Comparison of ENCODE assay signal across 14 cellular contexts in the genomic region with DNA sequence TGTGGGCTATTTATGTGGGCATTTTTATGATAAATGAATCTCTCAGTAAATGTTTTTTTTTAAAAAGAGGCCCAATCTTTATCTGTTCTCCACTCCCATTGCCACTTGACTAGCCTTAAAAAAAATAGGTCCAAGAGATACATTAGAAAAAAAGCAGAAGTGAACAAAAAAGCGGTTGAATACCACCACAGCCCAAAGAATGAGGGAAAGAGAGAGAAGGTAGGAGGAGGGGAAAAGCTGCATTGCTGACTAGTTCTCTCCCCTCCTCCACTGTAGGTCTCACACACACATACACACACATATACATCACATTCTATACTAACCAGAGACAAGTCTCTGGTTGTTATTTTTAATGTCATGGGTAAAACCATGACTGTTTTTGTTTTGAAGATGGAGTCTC.
A peak's percentile ranks its signal among the peaks of the same experiment; 100 is the strongest.
DNase-seq lines count a peak whose midpoint lies in the region; ATAC-seq and TF ChIP-seq lines count a peak whose summit lies in the region.
"Had no signal": no experiment of that assay in that cellular context is flagged by ENCODE, and none has a peak within 500 bp of the region (broad histone marks: within the 10 kb centered on the region; RNA-seq: fewer than 3 reads in every experiment).

No MANE protein-coding gene starts in this region.

- peak; percentile 87 for DNase-seq in MV-4-11 (lab: John Stamatoyannopoulos, UW)
- peak; percentile 6 for DNase-seq in germinal center (ENCODE audit: low spot score)
- no peak for DNase-seq in tibial nerve (ENCODE audit: low spot score in 2 of 2)
- DNase-seq in stimulated activated CD4-positive, alpha-beta T cell treated with anti-CD3 and anti-CD28 coated beads, Interleukin-4, amount 100 ng/mL, for 24 hours: no peak
- DNase-seq in pons (ENCODE audit: low spot score): no peak
- no peak for DNase-seq in right atrium auricular region (ENCODE audit: low spot score)
- DNase-seq: activated CD8-positive, alpha-beta memory T cell treated with anti-CD3 and anti-CD28 coated beads, Interleukin-2, amount 10 ng/mL, durations not matched to agents 7 days and 5 days; CD4-positive, alpha-beta T cell; NCI-H1436; NCI-H82; SJCRH30 had no signal

- ATAC-seq in GM18517 (IDR thresholded peaks at IDR 0.05; ENCODE audit: unreplicated experiment) (peak; percentile 62), HG02798 (IDR thresholded peaks at IDR 0.05; ENCODE audit: poor library complexity, unreplicated experiment) (peak; percentile 45)
- ATAC-seq: activated CD8-positive, alpha-beta memory T cell treated with anti-CD3 and anti-CD28 coated beads, Interleukin-2, amount 10 ng/mL, durations not matched to agents 7 days and 5 days; HepG2 had no signal

- TF ChIP-seq POLR2A in tibial nerve (IDR thresholded peaks at IDR 0.05): no peak

- H3K4me3 ChIP-seq in tibial nerve (no peak overlapping the region), right atrium auricular region (no peak overlapping the region)
- H3K4me3 ChIP-seq: SJCRH30 had no signal

- H3K36me3 ChIP-seq in tibial nerve (peaks cover 0 to 20% (median 0%) of the 10 kb centered on the region in 3 donors), right atrium auricular region (no peaks in the 10 kb centered on the region)
- H3K36me3 ChIP-seq: SJCRH30 had no signal

- TF ChIP-seq EP300 in tibial nerve (IDR thresholded peaks at IDR 0.05): no peak

- TF ChIP-seq CTCF in tibial nerve (IDR thresholded peaks at IDR 0.05): no peak
- no peak for TF ChIP-seq CTCF in right atrium auricular region (IDR thresholded peaks at IDR 0.05)

- H3K27me3 ChIP-seq in tibial nerve (peaks cover 0 to 18% of the 10 kb centered on the region in 2 donors), right atrium auricular region (no peaks in the 10 kb centered on the region)
- H3K27me3 ChIP-seq: SJCRH30 had no signal

- H3K9me3 ChIP-seq in tibial nerve: no peaks in the 10 kb centered on the region
- no peaks in the 10 kb centered on the region for H3K9me3 ChIP-seq in right atrium auricular region
- H3K9me3 ChIP-seq: SJCRH30 had no signal

- H3K4me1 ChIP-seq in tibial nerve (no peaks in the 10 kb centered on the region), right atrium auricular region (no peaks in the 10 kb centered on the region)

- WGBS in tibial nerve, 2 donors: 82 to 94% methylated on average over 1 of the region's 1 CpG

- H3K27ac ChIP-seq in tibial nerve (no peak overlapping the region), right atrium auricular region (no peak overlapping the region)
- H3K27ac ChIP-seq: SJCRH30 had no signal

Comparison
In these comparisons a context has a peak if more than half of its experiments do, and no peak if none do; other contexts are left out.
1. DNase-seq: peak in MV-4-11 (single experiment) and germinal center (single experiment); none in tibial nerve (0 of 2), stimulated activated CD4-positive, alpha-beta T cell treated with anti-CD3 and anti-CD28 coated beads, Interleukin-4, amount 100 ng/mL, for 24 hours (single experiment), pons (single experiment) and right atrium auricular region (single experiment).